ENCODE assay signal across 8 cellular contexts in the genomic region with DNA sequence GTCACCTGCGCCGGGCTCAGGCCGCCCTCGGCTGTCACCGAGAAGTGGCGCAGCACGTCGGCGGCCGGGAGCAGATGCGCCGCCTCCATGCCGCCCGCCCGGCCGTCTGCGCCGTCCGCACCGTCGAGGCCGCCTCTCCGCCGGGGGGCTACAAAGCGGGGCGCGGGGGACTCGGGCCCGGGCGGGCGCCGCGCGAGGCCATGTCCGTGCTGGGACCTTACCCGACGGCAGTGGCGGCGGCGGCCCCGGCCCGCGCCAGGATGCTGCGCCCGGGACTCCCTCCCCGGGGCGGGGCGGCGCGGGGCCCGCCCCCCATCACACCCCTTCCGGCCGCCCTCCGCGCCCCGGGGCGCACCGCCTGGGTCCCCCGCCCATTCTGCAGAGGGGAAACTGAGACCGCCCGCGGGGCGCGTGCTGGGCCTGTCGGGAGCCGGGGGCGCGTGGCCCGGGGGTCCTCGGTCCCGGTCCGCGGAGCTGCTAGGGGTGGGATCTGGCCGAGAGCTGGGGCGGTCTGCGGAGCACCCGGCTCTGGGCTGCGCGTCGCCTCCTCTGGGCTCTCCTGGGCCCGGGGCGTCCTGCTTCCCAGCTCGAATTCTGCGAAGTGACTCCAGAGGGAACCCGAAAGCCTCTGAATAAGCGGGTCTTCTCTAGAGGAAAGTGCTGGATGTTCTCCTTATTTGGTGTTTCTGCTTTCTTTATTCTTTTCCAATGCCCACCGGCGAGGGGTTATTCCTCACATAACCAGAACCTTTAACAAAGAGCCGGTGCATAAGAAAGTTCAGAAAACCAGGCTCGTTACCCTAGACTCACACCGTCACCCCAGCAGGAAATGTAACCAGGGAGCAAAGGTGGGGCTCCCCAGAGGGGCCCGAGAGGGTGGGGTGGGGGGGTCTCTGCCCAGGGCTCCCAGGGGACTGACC. TPM values are rescaled to one million over a fixed set of nuclear protein-coding genes. Genes with fewer than 3 reads are reported as not detected.
DNase-seq lines count a peak whose midpoint lies in the region; ATAC-seq, FAIRE-seq and TF ChIP-seq lines count a peak whose summit lies in the region.

A gene (minus strand): TSS at position 235 of the 920 bp plus-strand sequence. CDS start 146 bp downstream, at position 89.

- peak within 1 kb of the TSS; percentile 95 for H3K27ac ChIP-seq in SU-DHL-6 (ENCODE audit: low read depth, low read length)

- H3K4me2 ChIP-seq in SU-DHL-6 (ENCODE audit: low read depth, low read length, poor library complexity, severe bottlenecking) = peak within 1 kb of the TSS; percentile 93

- H3F3A ChIP-seq in SU-DHL-6 (ENCODE audit: insufficient read depth) = peaks cover 34% of the 10 kb centered on the region

- H3K4me3 Mint-ChIP-seq in activated naive CD8-positive, alpha-beta T cell treated with anti-CD3 and anti-CD28 coated beads, Interleukin-2, amount 10 ng/mL, durations not matched to agents 7 days and 5 days = peak within 1 kb of the TSS; percentile 98

- peaks cover 44% of the 10 kb centered on the region for H3K4me1 Mint-ChIP-seq in activated naive CD8-positive, alpha-beta T cell treated with anti-CD3 and anti-CD28 coated beads, Interleukin-2, amount 10 ng/mL, durations not matched to agents 7 days and 5 days

- H4K20me1 ChIP-seq in SU-DHL-6 (ENCODE audit: low read depth, low read length) = peaks cover 11% of the 10 kb centered on the region

- no peak for FAIRE-seq in GM18507 (lab: Jason Lieb, UNC)

- H3K36me3 Mint-ChIP-seq in activated naive CD8-positive, alpha-beta T cell treated with anti-CD3 and anti-CD28 coated beads, Interleukin-2, amount 10 ng/mL, durations not matched to agents 7 days and 5 days = peaks cover 17% of the 10 kb centered on the region

- peak within 1 kb of the TSS; percentile 36 for H2AFZ ChIP-seq in SU-DHL-6 (ENCODE audit: low read depth, low read length, severe bottlenecking)

- TF ChIP-seq CTCF in SU-DHL-6 (IDR thresholded peaks at IDR 0.05; ENCODE audit: insufficient read depth, low read length, poor library complexity, severe bottlenecking) = no peak

- H3K27me3 ChIP-seq in SU-DHL-6 (ENCODE audit: low read length) = no peaks in the 10 kb centered on the region

- peaks cover 4% of the 10 kb centered on the region for H3K27me3 Mint-ChIP-seq in activated naive CD8-positive, alpha-beta T cell treated with anti-CD3 and anti-CD28 coated beads, Interleukin-2, amount 10 ng/mL, durations not matched to agents 7 days and 5 days

- H3K79me2 ChIP-seq in SU-DHL-6 (ENCODE audit: insufficient read depth, low read length) = peaks cover 42% of the 10 kb centered on the region

- no peaks in the 10 kb centered on the region for H3K9me2 ChIP-seq in SU-DHL-6 (replicated peaks; ENCODE audit: insufficient read depth, low read length)

- H3K36me3 ChIP-seq in SU-DHL-6 (ENCODE audit: low read length) = 0 out of 2 replicates have a peak, but pooled peaks cover 5% of the 10 kb centered on the region

- H3K4me3 ChIP-seq in SU-DHL-6 (ENCODE audit: insufficient read depth, low read length, poor library complexity, severe bottlenecking) (peak within 1 kb of the TSS; percentile 85), iPS-18c (ENCODE audit: insufficient read depth, low read depth, low read length) (peak within 1 kb of the TSS; percentile 59)

- H3K9me3 Mint-ChIP-seq in activated naive CD8-positive, alpha-beta T cell treated with anti-CD3 and anti-CD28 coated beads, Interleukin-2, amount 10 ng/mL, durations not matched to agents 7 days and 5 days = no peaks in the 10 kb centered on the region

- H3K27ac Mint-ChIP-seq in activated naive CD8-positive, alpha-beta T cell treated with anti-CD3 and anti-CD28 coated beads, Interleukin-2, amount 10 ng/mL, durations not matched to agents 7 days and 5 days = peak within 1 kb of the TSS; percentile 93

- peak within 1 kb of the TSS; percentile 98 for H3K9ac ChIP-seq in SU-DHL-6 (ENCODE audit: low read length)

- DNase-seq in GM18507 (ENCODE audit: extremely low spot score, insufficient read length, low read depth) = peak; percentile 69
- DNase-seq in activated naive CD8-positive, alpha-beta T cell treated with anti-CD3 and anti-CD28 coated beads, Interleukin-2, amount 10 ng/mL, durations not matched to agents 7 days and 5 days = peak; percentile 86
- DNase-seq in stimulated activated CD4-positive, alpha-beta T cell treated with anti-CD3 and anti-CD28 coated beads, Interleukin-2, amount 100 ng/mL, for 4 hours (ENCODE audit: low read depth) = peak; percentile 48
- DNase-seq in anterior cingulate cortex (lab: John Stamatoyannopoulos, UW) = no peak

- H3K9me3 ChIP-seq in SU-DHL-6 (ENCODE audit: insufficient read depth, low read length) = no peaks in the 10 kb centered on the region
- no peaks in the 10 kb centered on the region for H3K9me3 ChIP-seq in iPS-18c (ENCODE audit: control insufficient read depth, insufficient read depth, low read length)

- POLR2A ChIA-PET in activated naive CD8-positive, alpha-beta T cell treated with anti-CD3 and anti-CD28 coated beads, Interleukin-2, amount 10 ng/mL, durations not matched to agents 7 days and 5 days (lab: Charles Lee) = interaction anchor here (0.6 to 4.3 kb wide), 19 partner anchors 8 to 179 kb away, joined by 3 to 28 read pairs (median 4); a partner anchor contains a TSS

- ATAC-seq in HG02970 (IDR thresholded peaks at IDR 0.05; ENCODE audit: low FRiP score, unreplicated experiment) (peak; percentile 61), HG02852 (IDR thresholded peaks at IDR 0.05; ENCODE audit: unreplicated experiment) (no peak)
- ATAC-seq in activated naive CD8-positive, alpha-beta T cell treated with anti-CD3 and anti-CD28 coated beads, Interleukin-2, amount 10 ng/mL, durations not matched to agents 7 days and 5 days (ENCODE audit: low read depth) = peak; percentile 62

RNA-seq across cellular contexts. Expression of the gene that starts here (rescaled TPM):
- total RNA-seq in activated naive CD8-positive, alpha-beta T cell treated with anti-CD3 and anti-CD28 coated beads, Interleukin-2, amount 10 ng/mL, durations not matched to agents 7 days and 5 days = 100 to 1,000 TPM; 289 to 297 TPM

Comparison
In these comparisons a context has a peak if more than half of its experiments do, and no peak if none do; other contexts are left out.
1. DNase-seq: peak in GM18507 (single experiment), activated naive CD8-positive, alpha-beta T cell treated with anti-CD3 and anti-CD28 coated beads, Interleukin-2, amount 10 ng/mL, durations not matched to agents 7 days and 5 days (single experiment) and stimulated activated CD4-positive, alpha-beta T cell treated with anti-CD3 and anti-CD28 coated beads, Interleukin-2, amount 100 ng/mL, for 4 hours (single experiment); none in anterior cingulate cortex (0 of 58).